Comparison of ENCODE assay signal across 20 cellular contexts in the genomic region with DNA sequence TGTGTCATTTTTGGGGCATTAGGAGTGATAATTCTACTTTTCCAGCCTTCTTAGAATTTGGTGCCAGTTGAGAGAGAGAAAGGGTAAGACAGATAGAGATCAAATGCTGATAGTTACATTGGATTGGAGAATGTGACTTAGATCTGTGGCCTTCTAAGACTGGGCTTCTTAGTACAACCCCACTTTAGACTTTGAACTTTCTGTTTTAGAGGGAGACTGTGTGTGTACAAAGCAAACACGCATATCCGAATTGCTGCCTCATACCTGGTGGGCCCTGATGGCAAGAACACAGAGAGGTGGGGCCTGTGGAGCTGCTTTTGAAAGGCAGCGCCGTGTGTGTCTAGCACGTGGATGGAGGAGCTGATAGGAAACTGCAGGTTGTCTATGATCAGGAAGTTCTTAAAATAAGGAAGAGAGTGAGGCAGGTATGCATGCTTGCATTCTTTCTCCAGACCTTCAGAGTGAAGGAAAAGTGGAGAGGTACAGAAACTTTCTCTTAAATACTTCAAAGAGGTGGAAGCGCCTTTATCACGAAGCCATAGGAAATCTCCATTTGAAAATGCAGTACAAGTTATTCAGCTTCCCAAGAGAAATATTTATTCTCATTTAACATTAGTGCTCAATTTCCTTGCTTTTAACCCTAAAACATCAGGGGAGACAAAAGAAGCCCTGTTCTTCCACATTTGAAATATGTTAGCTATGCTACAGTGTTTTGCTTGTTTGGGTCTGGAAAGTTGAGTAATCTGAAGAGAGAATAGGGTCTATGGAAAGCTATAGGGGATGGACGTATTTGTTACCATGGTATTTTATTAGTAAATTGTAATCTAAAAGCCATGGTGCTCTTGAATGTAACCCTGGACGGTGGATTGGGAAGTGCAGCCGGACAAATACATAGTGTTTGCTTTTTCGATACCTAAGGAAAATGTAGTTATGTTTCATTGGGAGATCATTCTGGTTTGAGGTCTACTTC. TPM values are rescaled to one million over a fixed set of nuclear protein-coding genes. Genes with fewer than 3 reads are reported as not detected.
DNase-seq lines count a peak whose midpoint lies in the region; ATAC-seq, FAIRE-seq and TF ChIP-seq lines count a peak whose summit lies in the region.
"Had no signal": no experiment of that assay in that cellular context is flagged by ENCODE, and none has a peak within 500 bp of the region (broad histone marks: within the 10 kb centered on the region; RNA-seq: fewer than 3 reads in every experiment).

No MANE protein-coding gene starts in this region.

- H3K18ac ChIP-seq in mesenchymal stem cell (ENCODE audit: low read depth in 1 of 2, low read length in 2 of 2) = peak overlapping the region in 1 of 2 experiments; percentile 56

- peak overlapping the region; percentile 19 for H4K8ac ChIP-seq in mesenchymal stem cell (ENCODE audit: low read length)

- H3K27ac Mint-ChIP-seq in HFFc6 = peak overlapping the region; percentile 19
- H3K27ac Mint-ChIP-seq: activated naive CD8-positive, alpha-beta T cell treated with anti-CD3 and anti-CD28 coated beads, Interleukin-2, amount 10 ng/mL, durations not matched to agents 7 days and 5 days had no signal

- H3K9me3 Mint-ChIP-seq in HFFc6 = no peaks in the 10 kb centered on the region
- H3K9me3 Mint-ChIP-seq: activated naive CD8-positive, alpha-beta T cell treated with anti-CD3 and anti-CD28 coated beads, Interleukin-2, amount 10 ng/mL, durations not matched to agents 7 days and 5 days; natural killer cell had no signal

- no peak for TF ChIP-seq RAD21 in A549 (conservative IDR thresholded peaks at IDR 0.05 in 1 of 2, IDR thresholded peaks at IDR 0.05 in 1 of 2)

- peaks cover 23% of the 10 kb centered on the region for H3K36me3 Mint-ChIP-seq in HFFc6 (ENCODE audit: low read depth)

- no peak overlapping the region for H2BK120ac ChIP-seq in mesenchymal stem cell (ENCODE audit: low read depth, low read length)

- no peak overlapping the region for H2AFZ ChIP-seq in mesenchymal stem cell (ENCODE audit: low read depth, low read length)
- H2AFZ ChIP-seq: parathyroid adenoma had no signal

- H2BK15ac ChIP-seq in mesenchymal stem cell (ENCODE audit: low read depth, poor library complexity, severe bottlenecking) = no peak overlapping the region

- ATAC-seq in A549 = peak in 1 of 2 experiments; percentile 73; a peak in 3 of 6 replicates
- peak; percentile 72 for ATAC-seq in body of pancreas
- ATAC-seq in GM21423 (IDR thresholded peaks at IDR 0.05; ENCODE audit: unreplicated experiment) = no peak
- ATAC-seq: activated CD4-positive, CD25-positive, alpha-beta regulatory T cell treated with anti-CD3 and anti-CD28 coated beads, Interleukin-2, amount 50 U/mL, for 24 hours; natural killer cell; stimulated activated naive CD8-positive, alpha-beta T cell treated with anti-CD3 and anti-CD28 coated beads, Interleukin-15, Interleukin-2, amounts not matched to agents 100 U/mL and 50 U/mL, for 24 hours had no signal

- TF ChIP-seq CTCF in A549 (IDR thresholded peaks at IDR 0.05) (no peak), HFFc6 (IDR thresholded peaks at IDR 0.05) (no peak), body of pancreas (IDR thresholded peaks at IDR 0.05) (no peak), tibial artery (IDR thresholded peaks at IDR 0.05) (no peak)

- peaks cover 12% of the 10 kb centered on the region for H3K79me1 ChIP-seq in mesenchymal stem cell (replicated peaks; ENCODE audit: low read length, poor library complexity, severe bottlenecking)

- H3K4me3 Mint-ChIP-seq in HFFc6 = no peak overlapping the region
- H3K4me3 Mint-ChIP-seq: activated naive CD8-positive, alpha-beta T cell treated with anti-CD3 and anti-CD28 coated beads, Interleukin-2, amount 10 ng/mL, durations not matched to agents 7 days and 5 days; natural killer cell had no signal

- intact Hi-C loops in body of pancreas (cut with DNase I) (loop anchor here (10.0 kb wide), 1 partner anchor 475 kb away; no protein-coding TSS in a partner anchor), tibial artery (cut with DNase I; ENCODE audit: low total_unique reads) (loop anchor here (5.0 kb wide), 1 partner anchor 462 kb away; no protein-coding TSS in a partner anchor)

- no peak overlapping the region for H3K9ac ChIP-seq in mesenchymal stem cell (ENCODE audit: low read length)
- H3K9ac ChIP-seq: parathyroid adenoma had no signal

- WGBS in A549 (ENCODE audit: missing lambda C conversion rate) = 73% methylated on average over 11 of the region's 11 CpGs
- WGBS in body of pancreas, 2 donors = 51 to 55% methylated on average over 11 of the region's 11 CpGs
- 95% methylated on average over 11 of the region's 11 CpGs for WGBS in mesenchymal stem cell

- H4K91ac ChIP-seq in mesenchymal stem cell (ENCODE audit: low read length) = no peak overlapping the region

- no peak for FAIRE-seq in A549 (lab: Jason Lieb, UNC)
- FAIRE-seq: endometrium, urothelium cell line had no signal

- peak overlapping the region; percentile 5 to 54; a peak in 3 of 6 replicates for H3K27ac ChIP-seq in A549
- H3K27ac ChIP-seq in body of pancreas = peak overlapping the region; percentile 1 to 40 (median 12)
- H3K27ac ChIP-seq in mesenchymal stem cell (ENCODE audit: low read length, poor library complexity, severe bottlenecking) = no peak overlapping the region
- no peak overlapping the region for H3K27ac ChIP-seq in tibial artery
- H3K27ac ChIP-seq: brain microvascular endothelial cell, coronary artery, parathyroid adenoma had no signal

- H2BK5ac ChIP-seq in mesenchymal stem cell (ENCODE audit: low read depth, low read length, poor library complexity, severe bottlenecking) = no peak overlapping the region

- H3K36me3 ChIP-seq in body of pancreas (replicated peaks in 1 of 2; ENCODE audit: insufficient read depth in 1 of 2, low read depth in 2 of 2) (no peaks in the 10 kb centered on the region), mesenchymal stem cell (ENCODE audit: control insufficient read depth in 1 of 2, insufficient read depth in 2 of 2, low read depth in 1 of 2, low read length in 2 of 2) (peaks cover 0 to 32% of the 10 kb centered on the region in 2 experiments), tibial artery (peaks cover 0 to 11% (median 7%) of the 10 kb centered on the region in 3 donors)
- H3K36me3 ChIP-seq: brain microvascular endothelial cell had no signal

- peak overlapping the region in 1 of 2 experiments; percentile 49 for H3K4ac ChIP-seq in mesenchymal stem cell (ENCODE audit: low read depth in 1 of 2, low read length in 2 of 2)

- TF ChIP-seq POLR2A in A549 (IDR thresholded peaks at IDR 0.05; ENCODE audit: low read length) = no peak
- TF ChIP-seq POLR2A in body of pancreas (IDR thresholded peaks at IDR 0.05) = no peak

- H3K4me3 ChIP-seq in A549 (no peak overlapping the region), body of pancreas (no peak overlapping the region), mesenchymal stem cell (ENCODE audit: insufficient read depth in 1 of 2, low read depth in 1 of 2, low read length in 2 of 2) (no peak overlapping the region), tibial artery (no peak overlapping the region)
- H3K4me3 ChIP-seq: coronary artery had no signal

- H3K4me1 ChIP-seq in A549 = peaks cover 39% of the 10 kb centered on the region
- peaks cover 52% of the 10 kb centered on the region for H3K4me1 ChIP-seq in body of pancreas
- peaks cover 2% of the 10 kb centered on the region for H3K4me1 ChIP-seq in mesenchymal stem cell (ENCODE audit: control insufficient read depth, insufficient read depth, low read depth, low read length)
- peaks cover 0 to 37% (median 12%) of the 10 kb centered on the region in 4 donors for H3K4me1 ChIP-seq in tibial artery

- peak in 1 of 2 experiments; percentile 45 for DNase-seq in A549 (ENCODE audit: low read depth in 1 of 2, low spot score in 1 of 2)
- no peak for DNase-seq in HFFc6
- peak in 3 of 4 donors; percentile 60 to 66 (median 64) for DNase-seq in body of pancreas
- DNase-seq in mesenchymal stem cell = no peak
- no peak for DNase-seq in tibial artery
- no peak for DNase-seq in HK-2 (ENCODE audit: unreplicated experiment)
- DNase-seq in DMS 273 treated with DMSO at 0.1 percent for 48 hours (lab: John Stamatoyannopoulos, UW) = no peak
- DNase-seq: ACHN; activated naive CD8-positive, alpha-beta T cell treated with anti-CD3 and anti-CD28 coated beads, Interleukin-2, amount 10 ng/mL, durations not matched to agents 7 days and 5 days; brain microvascular endothelial cell; natural killer cell; NCI-H1417 treated with DMSO at 0.1 percent for 48 hours; stimulated activated CD4-positive, alpha-beta T cell treated with anti-CD3 and anti-CD28 coated beads, Interleukin-2, amount 100 ng/mL, for 24 hours; stimulated activated naive CD8-positive, alpha-beta T cell treated with anti-CD3 and anti-CD28 coated beads, Interleukin-15, Interleukin-2, amounts not matched to agents 100 U/mL and 50 U/mL, for 24 hours had no signal

- H2AK5ac ChIP-seq in mesenchymal stem cell (ENCODE audit: low read length, severe bottlenecking) = no peak overlapping the region

- H3K27me3 ChIP-seq in body of pancreas = no peaks in the 10 kb centered on the region
- H3K27me3 ChIP-seq in mesenchymal stem cell (ENCODE audit: control insufficient read depth in 1 of 2, insufficient read depth in 1 of 2, low read length in 2 of 2) = no peaks in the 10 kb centered on the region
- H3K27me3 ChIP-seq in tibial artery = no peaks in the 10 kb centered on the region
- H3K27me3 ChIP-seq: brain microvascular endothelial cell had no signal

- H3K27me3 Mint-ChIP-seq in HFFc6 (ENCODE audit: insufficient read depth) = no peaks in the 10 kb centered on the region
- H3K27me3 Mint-ChIP-seq: activated naive CD8-positive, alpha-beta T cell treated with anti-CD3 and anti-CD28 coated beads, Interleukin-2, amount 10 ng/mL, durations not matched to agents 7 days and 5 days had no signal

- CTCF ChIA-PET in A549 (lab: Yijun Ruan, JAX) = interaction anchor here (0.9 to 6.7 kb wide), 7 partner anchors 11 to 483 kb away, joined by 3 to 117 read pairs (median 4); no protein-coding TSS in a partner anchor

- peak overlapping the region; percentile 18 to 71 for H2BK12ac ChIP-seq in mesenchymal stem cell (ENCODE audit: low read length in 2 of 2)

- POLR2A ChIA-PET in A549 (lab: Yijun Ruan, JAX) = no interaction called here

- H3K23ac ChIP-seq in mesenchymal stem cell (ENCODE audit: low read length in 2 of 2) = no peak overlapping the region

- no peak for TF ChIP-seq EP300 in A549 (IDR thresholded peaks at IDR 0.05)

- H3K14ac ChIP-seq in mesenchymal stem cell (ENCODE audit: low read length in 2 of 2) = no peak overlapping the region

- H3K4me2 ChIP-seq in A549 = peak overlapping the region; percentile 52
- no peak overlapping the region for H3K4me2 ChIP-seq in mesenchymal stem cell (ENCODE audit: low read length, poor library complexity, severe bottlenecking)

- H3K4me1 Mint-ChIP-seq in HFFc6 (ENCODE audit: low read depth) = peaks cover 52% of the 10 kb centered on the region

- H3K9me3 ChIP-seq in A549 = no peaks in the 10 kb centered on the region
- H3K9me3 ChIP-seq in body of pancreas = no peaks in the 10 kb centered on the region
- no peaks in the 10 kb centered on the region for H3K9me3 ChIP-seq in mesenchymal stem cell (ENCODE audit: control insufficient read depth, low read length)
- no peaks in the 10 kb centered on the region for H3K9me3 ChIP-seq in tibial artery

RNA-seq across cellular contexts. Expression of a gene that starts 13.7 kb away (rescaled TPM):
- polyA plus RNA-seq in A549 (2011; rRNA removed) (51.4 and 87.4 TPM in 2 replicates), A549 (2017; fragmentation: RNase III; extraction: RNeasy Plus Mini Kit Qiagen cat#74134 plus additional on column Dnase treatment) (45.8 to 46.5 TPM (median 46.1 TPM) in 3 replicates)
- 20.3 and 22.1 TPM in 2 replicates for polyA plus RNA-seq in A549 (2012; cell fraction: cytosol; rRNA removed)
- polyA plus RNA-seq in A549 (2012; cell fraction: nucleus; rRNA removed) = 10.4 and 14.6 TPM in 2 replicates
- polyA minus RNA-seq in A549 (2011; rRNA and poly(A)+ RNA removed) = 31.0 and 39.8 TPM in 2 replicates
- total RNA-seq in HFFc6 (2021; fragmentation: NEBNext Ultra II Directional; extraction: Animal tissue kit (Norgen Biotek cat#: 25700)) = 10 to 100 TPM; 37.4 to 47.0 (median 42.2) TPM
- 10 to 100 TPM; 10.4 to 51.4 TPM for total RNA-seq in body of pancreas
- polyA plus RNA-seq in mesenchymal stem cell (2013, experiment 1 of 2) = 38.5 TPM
- 39.2 TPM for polyA plus RNA-seq in mesenchymal stem cell (2013, experiment 2 of 2)

RNA-seq across cellular contexts. Expression of a gene that starts 13.9 kb away (rescaled TPM):
- polyA plus RNA-seq in A549 (2011; rRNA removed) = 35.1 and 55.6 TPM in 2 replicates
- 14.2 and 19.1 TPM in 2 replicates for polyA plus RNA-seq in A549 (2012; cell fraction: cytosol; rRNA removed)
- 5.3 and 9.0 TPM in 2 replicates for polyA plus RNA-seq in A549 (2012; cell fraction: nucleus; rRNA removed)
- 36.1 to 42.4 TPM (median 38.6 TPM) in 3 replicates for polyA plus RNA-seq in A549 (2017; fragmentation: RNase III; extraction: RNeasy Plus Mini Kit Qiagen cat#74134 plus additional on column Dnase treatment)
- 5.2 and 6.3 TPM in 2 replicates for polyA minus RNA-seq in A549 (2011; rRNA and poly(A)+ RNA removed)
- total RNA-seq in HFFc6 (2021; fragmentation: NEBNext Ultra II Directional; extraction: Animal tissue kit (Norgen Biotek cat#: 25700)) = 10 to 100 TPM; 26.6 to 33.3 (median 29.4) TPM
- 10 to 100 TPM in 1 of 2 donors, 1 to 10 TPM in 1; 8.9 to 36.8 TPM for total RNA-seq in body of pancreas
- 18.4 TPM for polyA plus RNA-seq in mesenchymal stem cell (2013, experiment 1 of 2)
- 19.8 TPM for polyA plus RNA-seq in mesenchymal stem cell (2013, experiment 2 of 2)

Comparison
In these comparisons a context has a peak if more than half of its experiments do, and no peak if none do; other contexts are left out.
1. DNase-seq: peak in body of pancreas (3 of 4); none in HFFc6 (single experiment), mesenchymal stem cell (single experiment), tibial artery (0 of 2), HK-2 (single experiment) and DMS 273 treated with DMSO at 0.1 percent for 48 hours (single experiment).
2. H3K27ac ChIP-seq: peak in A549 (2 of 2) and body of pancreas (4 of 4); none in mesenchymal stem cell (single experiment) and tibial artery (0 of 2).